Comparison of ENCODE assay signal across 8 cellular contexts in the genomic region with DNA sequence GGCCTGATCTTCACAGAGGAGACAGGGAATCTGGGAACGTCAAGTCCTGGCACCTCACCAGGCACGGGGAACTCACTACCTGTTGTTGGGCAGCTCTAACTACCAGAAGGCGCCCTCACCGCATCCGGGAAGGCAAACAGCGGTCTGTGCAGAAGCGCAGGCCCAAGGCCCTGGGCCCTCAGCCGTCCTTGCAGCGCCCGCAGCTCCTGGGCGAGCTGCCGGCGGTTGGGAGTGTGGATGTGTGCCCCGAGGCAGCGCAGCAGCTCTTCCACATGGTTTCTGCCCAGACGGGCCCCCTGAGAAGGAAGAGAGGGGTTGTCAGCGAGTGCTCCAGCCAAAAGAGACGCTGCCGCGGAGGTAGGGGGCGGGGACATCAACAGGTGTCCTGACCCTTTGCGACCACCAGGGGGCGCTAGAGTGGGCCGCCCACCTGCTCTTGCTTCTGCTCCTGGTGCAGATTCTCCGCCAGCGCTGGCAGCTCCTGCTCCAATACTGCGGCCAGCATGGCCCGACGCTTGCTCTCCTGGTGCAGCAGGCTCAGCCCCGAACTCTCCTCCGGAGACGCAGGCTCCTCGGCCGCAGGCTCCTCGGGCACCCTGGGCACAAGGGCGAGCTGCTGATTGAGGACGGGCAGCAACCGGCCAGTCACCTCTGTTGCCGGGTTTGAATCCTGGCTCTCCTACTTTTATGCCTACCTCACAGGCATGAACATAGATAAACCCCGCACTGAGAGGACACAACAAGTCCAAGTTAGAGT. TPM values are rescaled to one million over a fixed set of nuclear protein-coding genes. Genes with fewer than 3 reads are reported as not detected.
DNase-seq lines count a peak whose midpoint lies in the region; ATAC-seq and TF ChIP-seq lines count a peak whose summit lies in the region.

No MANE protein-coding gene starts in this region.

- H3K9ac ChIP-seq in HUES64 (ENCODE audit: low read depth, low read length) (no peak overlapping the region), SU-DHL-6 (ENCODE audit: low read length) (no peak overlapping the region)

- H2AFZ ChIP-seq in SU-DHL-6 (ENCODE audit: low read depth, low read length, severe bottlenecking), result peak overlapping the region; percentile 79

- TF ChIP-seq CTCF in SU-DHL-6 (IDR thresholded peaks at IDR 0.05; ENCODE audit: insufficient read depth, low read length, poor library complexity, severe bottlenecking), result peak; percentile 58

- H3K36me3 ChIP-seq in HUES64 (ENCODE audit: insufficient read depth, low read length) (no peaks in the 10 kb centered on the region; the same call in 1 of the 2 replicates), SU-DHL-6 (ENCODE audit: low read length) (no peaks in the 10 kb centered on the region)

- no peaks in the 10 kb centered on the region for H3K9me2 ChIP-seq in SU-DHL-6 (replicated peaks; ENCODE audit: insufficient read depth, low read length)

- no peaks in the 10 kb centered on the region for H3K79me2 ChIP-seq in SU-DHL-6 (ENCODE audit: insufficient read depth, low read length)

- no peaks in the 10 kb centered on the region for H3K27me3 Mint-ChIP-seq in activated naive CD8-positive, alpha-beta T cell

- DNase-seq in GF-D8 (lab: John Stamatoyannopoulos, UW) (peak; percentile 29), left cardiac atrium (peak; percentile 78), putamen (ENCODE audit: low spot score) (peak; percentile 6), H4 (ENCODE audit: low spot score) (no peak)

- no peaks in the 10 kb centered on the region for H3K9me3 Mint-ChIP-seq in activated naive CD8-positive, alpha-beta T cell (ENCODE audit: low read depth)

- ATAC-seq in left cardiac atrium (peak; percentile 67 to 83), HG03571 (IDR thresholded peaks at IDR 0.05; ENCODE audit: unreplicated experiment) (no peak)

- H3K27me3 ChIP-seq in HUES64 (ENCODE audit: insufficient read depth, low read length), result peaks cover 47% of the 10 kb centered on the region
- no peaks in the 10 kb centered on the region for H3K27me3 ChIP-seq in SU-DHL-6 (ENCODE audit: low read length)

- H3F3A ChIP-seq in SU-DHL-6 (ENCODE audit: insufficient read depth), result no peaks in the 10 kb centered on the region

- no peaks in the 10 kb centered on the region for H3K36me3 Mint-ChIP-seq in activated naive CD8-positive, alpha-beta T cell

- intact Hi-C loops in left cardiac atrium (cut with DNase I), result loop anchor here in 1 of 2 donors (5.0 kb wide), 1 partner anchor 35 kb away; the partner anchor contains the start of gene GPR3

- H3K27ac Mint-ChIP-seq in activated naive CD8-positive, alpha-beta T cell, result peak overlapping the region; percentile 81

- H3K9me3 ChIP-seq in HUES64 (ENCODE audit: insufficient read depth, low read depth, low read length) (no peaks in the 10 kb centered on the region), SU-DHL-6 (ENCODE audit: insufficient read depth, low read length) (no peaks in the 10 kb centered on the region)

- H3K4me3 Mint-ChIP-seq in activated naive CD8-positive, alpha-beta T cell, result peak overlapping the region; percentile 77

- H3K4me1 Mint-ChIP-seq in activated naive CD8-positive, alpha-beta T cell (ENCODE audit: low read depth), result peaks cover 42% of the 10 kb centered on the region

- H3K4me2 ChIP-seq in SU-DHL-6 (ENCODE audit: low read depth, low read length, poor library complexity, severe bottlenecking), result peak overlapping the region; percentile 42

- H4K20me1 ChIP-seq in SU-DHL-6 (ENCODE audit: low read depth, low read length), result no peaks in the 10 kb centered on the region

- no peak overlapping the region for H3K27ac ChIP-seq in HUES64 (ENCODE audit: low read depth, low read length)
- H3K27ac ChIP-seq in SU-DHL-6 (ENCODE audit: low read depth, low read length), result no peak overlapping the region

- WGBS in HUES64, result 29% methylated on average over 40 of the region's 40 CpGs

- H3K4me3 ChIP-seq in HUES64 (ENCODE audit: low read length) (0 out of 2 replicates have a peak overlapping the region, but pooled peaks have one; percentile 5), SU-DHL-6 (ENCODE audit: insufficient read depth, low read length, poor library complexity, severe bottlenecking) (no peak overlapping the region)

- 0 out of 2 replicates have a peak, but pooled peaks cover 3% of the 10 kb centered on the region for H3K4me1 ChIP-seq in HUES64 (ENCODE audit: insufficient read depth, low read length)

RNA-seq across cellular contexts. Expression of gene MAP3K6, which starts 9.3 kb away (rescaled TPM):
- polyA plus RNA-seq in HUES64 (2013, experiment 1 of 2), result 4.5 TPM
- 9.9 TPM for polyA plus RNA-seq in HUES64 (2013, experiment 2 of 2)
- total RNA-seq in left cardiac atrium, result 10 to 100 TPM; 51.5 to 64.2 TPM
- total RNA-seq in H4 (2014; rRNA removed; shearing (Covaris generic)), result 4.2 and 6.7 TPM in 2 replicates

RNA-seq across cellular contexts. Expression of gene SYTL1, which starts 15.6 kb away (rescaled TPM):
- 5.5 TPM for polyA plus RNA-seq in HUES64 (2013, experiment 1 of 2)
- 5.3 TPM for polyA plus RNA-seq in HUES64 (2013, experiment 2 of 2)
- total RNA-seq in left cardiac atrium, result 1 to 10 TPM in 1 of 2 donors, under 1 TPM in 1; 0.81 to 2.4 TPM
- total RNA-seq in H4 (2014; rRNA removed; shearing (Covaris generic)), result 0.99 and 1.0 TPM in 2 replicates

RNA-seq across cellular contexts. Expression of gene FCN3, which starts 17.2 kb away (rescaled TPM):
- polyA plus RNA-seq in HUES64 (2013, experiment 1 of 2), result not detected
- not detected for polyA plus RNA-seq in HUES64 (2013, experiment 2 of 2)
- total RNA-seq in left cardiac atrium, result 10 to 100 TPM; 14.2 to 24.5 TPM
- not detected in 2 replicates for total RNA-seq in H4 (2014; rRNA removed; shearing (Covaris generic))

RNA-seq across cellular contexts. Expression of gene CD164L2, which starts 25.7 kb away (rescaled TPM):
- polyA plus RNA-seq in HUES64 (2013, experiment 1 of 2), result 0.55 TPM
- 0.63 TPM for polyA plus RNA-seq in HUES64 (2013, experiment 2 of 2)
- total RNA-seq in left cardiac atrium, result not detected
- total RNA-seq in H4 (2014; rRNA removed; shearing (Covaris generic)), result not detected in 2 replicates

RNA-seq across cellular contexts. Expression of gene GPR3, which starts 35.0 kb away (rescaled TPM):
- polyA plus RNA-seq in HUES64 (2013, experiment 1 of 2), result 7.0 TPM
- polyA plus RNA-seq in HUES64 (2013, experiment 2 of 2), result 9.2 TPM
- total RNA-seq in left cardiac atrium, result 10 to 100 TPM in 1 of 2 donors, 1 to 10 TPM in 1; 1.7 to 12.4 TPM
- 0.23 and 1.1 TPM in 2 replicates for total RNA-seq in H4 (2014; rRNA removed; shearing (Covaris generic))

Comparison
In these comparisons a context has a peak if more than half of its experiments do, and no peak if none do; other contexts are left out.
1. RNA of gene FCN3, which starts 17.2 kb away (total RNA-seq): 14.2 to 24.5 TPM in left cardiac atrium; not detected in H4; every median in the first group is over 10 times any median in the second.